33 cellular contexts compared by ENCODE assay signal in the genomic region with DNA sequence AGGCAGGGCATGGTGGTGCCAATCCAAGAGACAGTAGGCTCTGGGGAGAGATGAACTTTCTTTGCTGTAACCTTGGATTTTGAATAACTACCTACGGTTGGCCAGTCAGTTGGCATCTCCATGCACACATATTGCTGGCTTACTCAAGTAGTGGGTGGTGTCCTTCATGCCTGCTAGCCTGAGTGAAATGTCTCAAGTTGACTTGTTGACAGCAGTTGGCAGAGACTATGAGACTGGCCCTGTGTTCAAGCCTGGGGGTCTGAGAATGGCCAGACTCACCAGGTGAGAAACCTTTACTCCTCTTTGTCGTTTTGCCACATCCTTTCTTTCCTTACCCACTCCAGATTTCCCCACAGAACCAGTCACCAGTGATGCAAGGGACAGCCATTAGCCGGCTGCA.
"Had no signal": no experiment of that assay in that cellular context is flagged by ENCODE, and none has a peak within 500 bp of the region (broad histone marks: within the 10 kb centered on the region; RNA-seq: fewer than 3 reads in every experiment).

No MANE protein-coding gene starts in this region.

- H3K36me3 ChIP-seq: adrenal gland, brain microvascular endothelial cell, breast epithelium had no signal

- DNase-seq: activated B cell treated with CpG ODN at 0.5 μM for 24 hours; activated CD4-positive, alpha-beta memory T cell treated with anti-CD3 and anti-CD28 coated beads for 36 hours; activated CD4-positive, alpha-beta T cell treated with anti-CD3 and anti-CD28 coated beads for 4 hours; activated CD4-positive, alpha-beta T cell treated with anti-CD3 and anti-CD28 coated beads, Interleukin-2, amount 10 ng/mL, durations not matched to agents 24 days and 14 days; activated CD4-positive, alpha-beta T cell treated with anti-CD3 and anti-CD28 coated beads, Interleukin-2, amount 50 U/mL, for 1 hour; activated CD4-positive, alpha-beta T cell treated with anti-CD3 and anti-CD28 coated beads, Interleukin-2, amount 50 U/mL, for 4 hours; activated CD4-positive, CD25-positive, alpha-beta regulatory T cell treated with anti-CD3 and anti-CD28 coated beads, Interleukin-2, amount 50 U/mL, for 72 hours; activated CD8-positive, alpha-beta memory T cell treated with anti-CD3 and anti-CD28 coated beads, Interleukin-2, amount 50 U/mL, for 4 hours; activated CD8-positive, alpha-beta T cell treated with anti-CD3 and anti-CD28 coated beads for 36 hours; activated effector memory CD4-positive, alpha-beta T cell treated with anti-CD3 and anti-CD28 coated beads, Interleukin-2, amount 50 U/mL, for 16 hours; activated gamma-delta T cell treated with Interleukin-2 at 50 U/mL for 16 hours; activated naive CD4-positive, alpha-beta T cell; activated naive CD4-positive, alpha-beta T cell treated with anti-CD3 and anti-CD28 coated beads for 36 hours; activated naive CD4-positive, alpha-beta T cell treated with anti-CD3 and anti-CD28 coated beads, Interleukin-2, amount 50 U/mL, for 16 hours; activated naive CD8-positive, alpha-beta T cell treated with anti-CD3 and anti-CD28 coated beads for 36 hours; activated T-cell treated with anti-CD3 and anti-CD28 coated beads for 4 hours; activated T-cell treated with anti-CD3 and anti-CD28 coated beads, Interleukin-2, amount 50 U/mL, for 1 hour; activated T-cell treated with anti-CD3 and anti-CD28 coated beads, Interleukin-2, amount 50 U/mL, for 4 hours; activated T-cell treated with anti-CD3 and anti-CD28 coated beads, Interleukin-2, amount 50 U/mL, for 72 hours; adrenal gland; amniotic stem cell; aorta; body of pancreas; brain microvascular endothelial cell; caudate nucleus; cerebellar nuclear complex; T-helper 1 cell; T-helper 2 cell; T-helper 9 cell had no signal

- H3K27ac ChIP-seq: adrenal gland, body of pancreas, brain microvascular endothelial cell, breast epithelium, VCaP had no signal

- H3K4me1 ChIP-seq: adrenal gland, body of pancreas, breast epithelium had no signal

- H3K9me3 ChIP-seq: adrenal gland, body of pancreas had no signal

- H3K4me3 ChIP-seq: adrenal gland, body of pancreas, breast epithelium had no signal

- H3K27me3 ChIP-seq: body of pancreas, brain microvascular endothelial cell had no signal

- ATAC-seq: activated CD8-positive, alpha-beta T cell treated with anti-CD3 and anti-CD28 coated beads for 36 hours; activated naive CD4-positive, alpha-beta T cell treated with anti-CD3 and anti-CD28 coated beads, Interleukin-2, amount 50 U/mL, for 72 hours; activated T-cell treated with anti-CD3 and anti-CD28 coated beads, Interleukin-2, amount 50 U/mL, for 4 hours; activated T-cell treated with anti-CD3 and anti-CD28 coated beads, Interleukin-2, amount 50 U/mL, for 72 hours; activated T-helper 17 cell treated with anti-CD3 and anti-CD28 coated beads, Interleukin-2, amount 50 U/mL, for 72 hours; body of pancreas had no signal
